Comparison of ENCODE assay signal across 9 cellular contexts in genomic region chr2:112031916-112032582, GRCh38. TPM values are rescaled to one million over a fixed set of nuclear protein-coding genes. Genes with fewer than 3 reads are reported as not detected.
DNase-seq lines count a peak whose midpoint lies in the region; ATAC-seq and TF ChIP-seq lines count a peak whose summit lies in the region.
"Had no signal": no experiment of that assay in that cellular context is flagged by ENCODE, and none has a peak within 500 bp of the region (broad histone marks: within the 10 kb centered on the region; RNA-seq: fewer than 3 reads in every experiment).

No MANE protein-coding gene starts in this region.

- peak overlapping the region in 3 of 4 donors; percentile 15 to 32 (median 29) for H3K27ac ChIP-seq in Peyer's patch
- peak overlapping the region; percentile 55 for H3K27ac ChIP-seq in cardiac muscle cell

- ATAC-seq in sciatic nerve: peak; percentile 64
- no peak for ATAC-seq in HG02588 (IDR thresholded peaks at IDR 0.05; ENCODE audit: unreplicated experiment)

- peaks cover 0 to 13% (median 1%) of the 10 kb centered on the region in 4 donors for H3K4me1 ChIP-seq in Peyer's patch
- H3K4me1 ChIP-seq in cardiac muscle cell (ENCODE audit: low read depth): peaks cover 11% of the 10 kb centered on the region

- no peak for TF ChIP-seq CTCF in GM12865 (IDR thresholded peaks at IDR 0.05; ENCODE audit: insufficient read depth, low read depth, low read length, missing control alignments)
- no peak for TF ChIP-seq CTCF in Peyer's patch (IDR thresholded peaks at IDR 0.05)
- no peak for TF ChIP-seq CTCF in cardiac muscle cell (IDR thresholded peaks at IDR 0.05; ENCODE audit: low read depth, low read length)

- H3K27me3 ChIP-seq in Peyer's patch (no peaks in the 10 kb centered on the region), cardiac muscle cell (no peaks in the 10 kb centered on the region)

- DNase-seq in GM12865 (ENCODE audit: low read depth): peak; percentile 18
- no peak for DNase-seq in Peyer's patch
- DNase-seq in cardiac muscle cell (ENCODE audit: low read depth in 1 of 2, low spot score in 1 of 2): peak; percentile 6 to 23
- no peak for DNase-seq in sciatic nerve (ENCODE audit: low spot score)
- DNase-seq in OCI-M1 (lab: John Stamatoyannopoulos, UW): no peak
- no peak for DNase-seq in amniotic stem cell (lab: John Stamatoyannopoulos, UW)
- DNase-seq in central memory CD4-positive, alpha-beta T cell: no peak
- DNase-seq: activated CD4-positive, alpha-beta T cell treated with anti-CD3 and anti-CD28 coated beads for 48 hours had no signal

- TF ChIP-seq POLR2A in Peyer's patch (IDR thresholded peaks at IDR 0.05): no peak

- H3K36me3 ChIP-seq in Peyer's patch (no peaks in the 10 kb centered on the region), cardiac muscle cell (no peaks in the 10 kb centered on the region)

- H3K9me3 ChIP-seq in Peyer's patch (no peaks in the 10 kb centered on the region), cardiac muscle cell (ENCODE audit: low read depth) (no peaks in the 10 kb centered on the region)

- H3K4me3 ChIP-seq in GM12865 (ENCODE audit: low read depth, low read length) (no peak overlapping the region), Peyer's patch (no peak overlapping the region), cardiac muscle cell (no peak overlapping the region)

- intact Hi-C loops in sciatic nerve (cut with DNase I): no loop called here

RNA-seq across cellular contexts. Expression of gene TMEM87B, which starts 23.0 kb away (rescaled TPM):
- total RNA-seq in Peyer's patch (10 to 100 TPM; 22.3 to 85.6 (median 48.6) TPM), cardiac muscle cell (4.6 and 7.3 TPM in 2 replicates), sciatic nerve (21.4 TPM)
- polyA plus RNA-seq in cardiac muscle cell: 12.1 and 14.2 TPM in 2 replicates

Comparison
In these comparisons a context has a peak if more than half of its experiments do, and no peak if none do; other contexts are left out.
1. DNase-seq: peak in GM12865 (single experiment) and cardiac muscle cell (2 of 2); none in Peyer's patch (0 of 3), sciatic nerve (single experiment), OCI-M1 (single experiment), amniotic stem cell (single experiment) and central memory CD4-positive, alpha-beta T cell (single experiment).